Comparison of ENCODE assay signal across 1 cellular context in genomic region chr16:2913603-2914002, GRCh38.
TF ChIP-seq lines count a peak whose summit lies in the region.

No MANE protein-coding gene starts in this region.

TF ChIP-seq in WTC11, 78 proteins besides CTCF, POLR2A, EP300 and RAD21 (continued from another document):
- TF ChIP-seq, protein P1, sequence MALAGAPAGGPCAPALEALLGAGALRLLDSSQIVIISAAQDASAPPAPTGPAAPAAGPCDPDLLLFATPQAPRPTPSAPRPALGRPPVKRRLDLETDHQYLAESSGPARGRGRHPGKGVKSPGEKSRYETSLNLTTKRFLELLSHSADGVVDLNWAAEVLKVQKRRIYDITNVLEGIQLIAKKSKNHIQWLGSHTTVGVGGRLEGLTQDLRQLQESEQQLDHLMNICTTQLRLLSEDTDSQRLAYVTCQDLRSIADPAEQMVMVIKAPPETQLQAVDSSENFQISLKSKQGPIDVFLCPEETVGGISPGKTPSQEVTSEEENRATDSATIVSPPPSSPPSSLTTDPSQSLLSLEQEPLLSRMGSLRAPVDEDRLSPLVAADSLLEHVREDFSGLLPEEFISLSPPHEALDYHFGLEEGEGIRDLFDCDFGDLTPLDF (CRISPR knock-in tag; IDR thresholded peaks at IDR 0.05) = no peak
- no peak for TF ChIP-seq ZSCAN18 (CRISPR knock-in tag; IDR thresholded peaks at IDR 0.05)
- TF ChIP-seq, protein P2, sequence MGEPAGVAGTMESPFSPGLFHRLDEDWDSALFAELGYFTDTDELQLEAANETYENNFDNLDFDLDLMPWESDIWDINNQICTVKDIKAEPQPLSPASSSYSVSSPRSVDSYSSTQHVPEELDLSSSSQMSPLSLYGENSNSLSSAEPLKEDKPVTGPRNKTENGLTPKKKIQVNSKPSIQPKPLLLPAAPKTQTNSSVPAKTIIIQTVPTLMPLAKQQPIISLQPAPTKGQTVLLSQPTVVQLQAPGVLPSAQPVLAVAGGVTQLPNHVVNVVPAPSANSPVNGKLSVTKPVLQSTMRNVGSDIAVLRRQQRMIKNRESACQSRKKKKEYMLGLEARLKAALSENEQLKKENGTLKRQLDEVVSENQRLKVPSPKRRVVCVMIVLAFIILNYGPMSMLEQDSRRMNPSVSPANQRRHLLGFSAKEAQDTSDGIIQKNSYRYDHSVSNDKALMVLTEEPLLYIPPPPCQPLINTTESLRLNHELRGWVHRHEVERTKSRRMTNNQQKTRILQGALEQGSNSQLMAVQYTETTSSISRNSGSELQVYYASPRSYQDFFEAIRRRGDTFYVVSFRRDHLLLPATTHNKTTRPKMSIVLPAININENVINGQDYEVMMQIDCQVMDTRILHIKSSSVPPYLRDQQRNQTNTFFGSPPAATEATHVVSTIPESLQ (CRISPR knock-in tag; IDR thresholded peaks at IDR 0.05) = no peak
- TF ChIP-seq, protein P3, sequence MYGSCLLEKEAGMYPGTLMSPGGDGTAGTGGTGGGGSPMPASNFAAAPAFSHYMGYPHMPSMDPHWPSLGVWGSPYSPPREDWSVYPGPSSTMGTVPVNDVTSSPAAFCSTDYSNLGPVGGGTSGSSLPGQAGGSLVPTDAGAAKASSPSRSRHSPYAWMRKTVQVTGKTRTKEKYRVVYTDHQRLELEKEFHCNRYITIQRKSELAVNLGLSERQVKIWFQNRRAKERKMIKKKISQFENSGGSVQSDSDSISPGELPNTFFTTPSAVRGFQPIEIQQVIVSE (CRISPR knock-in tag; IDR thresholded peaks at IDR 0.05; ENCODE audit: borderline replicate concordance) = no peak
- TF ChIP-seq USF2 (CRISPR knock-in tag; IDR thresholded peaks at IDR 0.05) = no peak
- TF ChIP-seq ZBTB21 (CRISPR knock-in tag; IDR thresholded peaks at IDR 0.05; ENCODE audit: borderline replicate concordance) = no peak
- TF ChIP-seq, protein P4, sequence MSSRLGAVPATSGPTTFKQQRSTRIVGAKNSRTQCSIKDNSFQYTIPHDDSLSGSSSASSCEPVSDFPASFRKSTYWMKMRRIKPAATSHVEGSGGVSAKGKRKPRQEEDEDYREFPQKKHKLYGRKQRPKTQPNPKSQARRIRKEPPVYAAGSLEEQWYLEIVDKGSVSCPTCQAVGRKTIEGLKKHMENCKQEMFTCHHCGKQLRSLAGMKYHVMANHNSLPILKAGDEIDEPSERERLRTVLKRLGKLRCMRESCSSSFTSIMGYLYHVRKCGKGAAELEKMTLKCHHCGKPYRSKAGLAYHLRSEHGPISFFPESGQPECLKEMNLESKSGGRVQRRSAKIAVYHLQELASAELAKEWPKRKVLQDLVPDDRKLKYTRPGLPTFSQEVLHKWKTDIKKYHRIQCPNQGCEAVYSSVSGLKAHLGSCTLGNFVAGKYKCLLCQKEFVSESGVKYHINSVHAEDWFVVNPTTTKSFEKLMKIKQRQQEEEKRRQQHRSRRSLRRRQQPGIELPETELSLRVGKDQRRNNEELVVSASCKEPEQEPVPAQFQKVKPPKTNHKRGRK (CRISPR knock-in tag; IDR thresholded peaks at IDR 0.05; ENCODE audit: borderline replicate concordance) = no peak
- no peak for TF ChIP-seq OVOL2 (CRISPR knock-in tag; IDR thresholded peaks at IDR 0.05; ENCODE audit: borderline replicate concordance)
- no peak for TF ChIP-seq ELF4 (CRISPR knock-in tag; IDR thresholded peaks at IDR 0.05; ENCODE audit: low read depth)
